In the genomic region with DNA sequence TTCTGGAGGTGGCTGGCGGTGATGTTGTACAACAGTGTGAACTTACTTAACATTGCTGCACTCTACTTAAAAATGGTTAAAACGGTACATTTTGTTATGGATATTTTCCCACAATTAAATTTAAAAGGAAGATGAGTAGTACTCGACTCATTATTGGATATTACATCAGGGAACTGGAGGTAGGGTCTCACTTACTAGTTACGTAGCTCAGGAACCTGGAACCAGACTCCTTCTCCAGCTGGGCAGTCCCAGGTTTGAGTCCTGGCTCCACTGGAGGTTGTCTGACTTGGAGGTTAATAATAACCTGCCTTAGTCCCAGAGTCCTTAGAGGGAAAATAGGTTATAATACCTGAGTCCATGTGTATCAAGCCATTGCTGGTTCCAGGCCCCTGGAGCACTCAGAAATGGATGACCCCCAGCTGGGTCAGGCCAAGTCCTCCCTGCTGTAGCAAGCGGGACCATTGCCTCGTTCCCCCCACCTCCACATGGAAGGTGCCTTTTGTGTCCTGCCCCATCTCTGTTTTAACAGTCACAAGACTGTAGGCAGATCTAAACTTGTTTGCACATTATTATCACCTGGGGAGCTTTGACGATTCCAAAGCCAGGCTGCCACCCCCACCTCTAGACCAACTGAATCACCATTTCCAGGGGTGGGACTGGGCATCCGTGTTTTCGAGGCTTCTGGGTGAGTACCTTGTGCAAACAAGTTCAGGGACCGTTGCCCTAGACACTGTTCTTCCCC, we compare ENCODE assay signal across 19 cellular contexts.
DNase-seq lines count a peak whose midpoint lies in the region; ATAC-seq and TF ChIP-seq lines count a peak whose summit lies in the region.
"Had no signal": no experiment of that assay in that cellular context is flagged by ENCODE, and none has a peak within 500 bp of the region (broad histone marks: within the 10 kb centered on the region; RNA-seq: fewer than 3 reads in every experiment).

No MANE protein-coding gene starts in this region.

- peaks cover 51 to 58% of the 10 kb centered on the region in 2 experiments for H3K4me1 ChIP-seq in neutrophil (ENCODE audit: control insufficient read depth in 1 of 2, insufficient read depth in 1 of 2, low read depth in 1 of 2, low read length in 1 of 2)

- H3K36me3 Mint-ChIP-seq in activated naive CD4-positive, alpha-beta T cell treated with anti-CD3 and anti-CD28 coated beads, Interleukin-2, amount 50 U/mL, for 72 hours, result no peaks in the 10 kb centered on the region
- H3K36me3 Mint-ChIP-seq: activated naive CD8-positive, alpha-beta T cell treated with anti-CD3 and anti-CD28 coated beads, Interleukin-2, amount 10 ng/mL, durations not matched to agents 7 days and 5 days had no signal

- H3K9me3 Mint-ChIP-seq in activated naive CD4-positive, alpha-beta T cell treated with anti-CD3 and anti-CD28 coated beads, Interleukin-2, amount 50 U/mL, for 72 hours, result no peaks in the 10 kb centered on the region
- H3K9me3 Mint-ChIP-seq: activated CD4-positive, alpha-beta T cell treated with anti-CD3 and anti-CD28 coated beads, Interleukin-2, amount 10 ng/mL, durations not matched to agents 24 days and 14 days; activated naive CD8-positive, alpha-beta T cell treated with anti-CD3 and anti-CD28 coated beads, Interleukin-2, amount 10 ng/mL, durations not matched to agents 7 days and 5 days; activated T-helper 17 cell treated with anti-CD3 and anti-CD28 coated beads, Interleukin-2, amount 50 U/mL, for 72 hours; CD4-positive, alpha-beta T cell had no signal

- H3K9me3 ChIP-seq in neutrophil, result no peaks in the 10 kb centered on the region
- H3K9me3 ChIP-seq: sigmoid colon, SJSA1, testis had no signal

- H3K4me3 ChIP-seq in epithelial cell of esophagus (ENCODE audit: low read length), result no peak overlapping the region
- no peak overlapping the region for H3K4me3 ChIP-seq in neutrophil (ENCODE audit: low read depth in 1 of 2, low read length in 1 of 2)
- H3K4me3 ChIP-seq: sigmoid colon, SJSA1, testis had no signal

- no peaks in the 10 kb centered on the region for H3K27me3 ChIP-seq in neutrophil
- H3K27me3 ChIP-seq: sigmoid colon, SJSA1, testis had no signal

- peak overlapping the region; percentile 35 for H3K27ac ChIP-seq in neutrophil
- H3K27ac ChIP-seq: SJSA1 had no signal

- no peak for TF ChIP-seq CTCF in epithelial cell of esophagus (IDR thresholded peaks at IDR 0.05; ENCODE audit: insufficient read depth, low read depth, low read length, missing control alignments)
- TF ChIP-seq CTCF in neutrophil (IDR thresholded peaks at IDR 0.05), result no peak

- DNase-seq in COLO668 (lab: John Stamatoyannopoulos, UW; ENCODE audit: unreplicated experiment), result peak; percentile 13
- peak; percentile 2 for DNase-seq in NCI-H146 treated with DMSO at 0.1 percent for 48 hours (lab: John Stamatoyannopoulos, UW; ENCODE audit: unreplicated experiment)
- DNase-seq in epithelial cell of esophagus (ENCODE audit: low read depth), result peak; percentile 98
- no peak for DNase-seq in stimulated activated naive CD8-positive, alpha-beta T cell treated with anti-CD3 and anti-CD28 coated beads, Interleukin-15, Interleukin-2, amounts not matched to agents 100 U/mL and 50 U/mL, for 24 hours
- DNase-seq in activated naive CD4-positive, alpha-beta T cell treated with anti-CD3 and anti-CD28 coated beads, Interleukin-2, amount 50 U/mL, for 72 hours (ENCODE audit: low spot score in 2 of 2), result no peak
- DNase-seq in activated CD4-positive, alpha-beta T cell treated with anti-CD3 and anti-CD28 coated beads for 4 hours, result no peak
- DNase-seq: activated CD4-positive, alpha-beta T cell treated with anti-CD3 and anti-CD28 coated beads, Interleukin-2, amount 10 ng/mL, durations not matched to agents 24 days and 14 days; activated naive CD8-positive, alpha-beta T cell treated with anti-CD3 and anti-CD28 coated beads, Interleukin-2, amount 10 ng/mL, durations not matched to agents 7 days and 5 days; CD4-positive, alpha-beta T cell; DMS53; GF-D8; NCI-H1105 treated with DMSO at 0.1 percent for 48 hours; NCI-H2171; sigmoid colon; testis had no signal

- no peaks in the 10 kb centered on the region for H3K36me3 ChIP-seq in neutrophil
- H3K36me3 ChIP-seq: sigmoid colon, SJSA1 had no signal

- no peak overlapping the region for H3K27ac Mint-ChIP-seq in activated naive CD4-positive, alpha-beta T cell treated with anti-CD3 and anti-CD28 coated beads, Interleukin-2, amount 50 U/mL, for 72 hours
- H3K27ac Mint-ChIP-seq: activated CD4-positive, alpha-beta T cell treated with anti-CD3 and anti-CD28 coated beads, Interleukin-2, amount 10 ng/mL, durations not matched to agents 24 days and 14 days; activated naive CD8-positive, alpha-beta T cell treated with anti-CD3 and anti-CD28 coated beads, Interleukin-2, amount 10 ng/mL, durations not matched to agents 7 days and 5 days; activated T-helper 17 cell treated with anti-CD3 and anti-CD28 coated beads, Interleukin-2, amount 50 U/mL, for 72 hours had no signal

- no peak for ATAC-seq in stimulated activated naive CD8-positive, alpha-beta T cell treated with anti-CD3 and anti-CD28 coated beads, Interleukin-15, Interleukin-2, amounts not matched to agents 100 U/mL and 50 U/mL, for 24 hours
- no peak for ATAC-seq in GM18858 (IDR thresholded peaks at IDR 0.05; ENCODE audit: unreplicated experiment)
- ATAC-seq in activated naive CD4-positive, alpha-beta T cell treated with anti-CD3 and anti-CD28 coated beads, Interleukin-2, amount 50 U/mL, for 72 hours, result no peak
- ATAC-seq: activated T-helper 17 cell treated with anti-CD3 and anti-CD28 coated beads, Interleukin-2, amount 50 U/mL, for 72 hours had no signal

Comparison
In these comparisons a context has a peak if more than half of its experiments do, and no peak if none do; other contexts are left out.
1. DNase-seq: peak in COLO668 (single experiment), NCI-H146 treated with DMSO at 0.1 percent for 48 hours (single experiment) and epithelial cell of esophagus (single experiment); none in stimulated activated naive CD8-positive, alpha-beta T cell treated with anti-CD3 and anti-CD28 coated beads, Interleukin-15, Interleukin-2, amounts not matched to agents 100 U/mL and 50 U/mL, for 24 hours (single experiment), activated naive CD4-positive, alpha-beta T cell treated with anti-CD3 and anti-CD28 coated beads, Interleukin-2, amount 50 U/mL, for 72 hours (0 of 2) and activated CD4-positive, alpha-beta T cell treated with anti-CD3 and anti-CD28 coated beads for 4 hours (0 of 2).